In genomic region chr20:34190679-34191090, GRCh38 we compare ENCODE assay signal across 8 cellular contexts.
A peak's percentile ranks its signal among the peaks of the same experiment; 100 is the strongest.
DNase-seq lines count a peak whose midpoint lies in the region; ATAC-seq lines count a peak whose summit lies in the region.

No MANE protein-coding gene starts in this region.

- DNase-seq in activated T-cell treated with anti-CD3 and anti-CD28 coated beads for 1 hour (ENCODE audit: low read depth) (peak; percentile 4), activated T-cell treated with anti-CD3 and anti-CD28 coated beads for 4 hours (no peak), NCI-H128 (lab: John Stamatoyannopoulos, UW; ENCODE audit: unreplicated experiment) (peak; percentile 10), SKM-1 (lab: John Stamatoyannopoulos, UW; ENCODE audit: unreplicated experiment) (peak; percentile 42), caudate nucleus (lab: John Stamatoyannopoulos, UW) (peak in 57 of 61 donors; percentile 5 to 85 (median 48)), kidney glomerular epithelial cell (lab: John Stamatoyannopoulos, UW) (peak; percentile 64)
- peak; percentile 4 to 21 for DNase-seq in stimulated activated CD4-positive, alpha-beta T cell treated with anti-CD3 and anti-CD28 coated beads, Interleukin-2, amount 100 ng/mL, for 48 hours

- H3K27ac ChIP-seq in caudate nucleus (ENCODE audit: low read depth, low read length): no peak overlapping the region

- no peak for ATAC-seq in HG02852 (IDR thresholded peaks at IDR 0.05; ENCODE audit: unreplicated experiment)
